In genomic region chr11:70158757-70159389, GRCh38 we compare ENCODE assay signal across 1 cellular context.
TF ChIP-seq lines count a peak whose summit lies in the region.

No MANE protein-coding gene starts in this region.

TF ChIP-seq in IMR-90, 13 proteins besides CTCF, POLR2A, EP300 and RAD21:
- TF ChIP-seq MAFK (IDR thresholded peaks at IDR 0.05; ENCODE audit: low read depth, low read length), result no peak
- no peak for TF ChIP-seq MAZ (IDR thresholded peaks at IDR 0.05; ENCODE audit: borderline replicate concordance, low read depth, low read length)
- TF ChIP-seq NFE2L2 (IDR thresholded peaks at IDR 0.05; ENCODE audit: low read depth, low read length), result no peak
- no peak for TF ChIP-seq RCOR1 (IDR thresholded peaks at IDR 0.05; ENCODE audit: insufficient replicate concordance, low read length)
- no peak for TF ChIP-seq ELK1 (IDR thresholded peaks at IDR 0.05; ENCODE audit: borderline replicate concordance, low read depth, low read length)
- TF ChIP-seq CEBPB (IDR thresholded peaks at IDR 0.05; ENCODE audit: low read depth, low read length), result no peak
- TF ChIP-seq FOS (IDR thresholded peaks at IDR 0.05; ENCODE audit: low read depth, low read length), result no peak
- TF ChIP-seq CHD1 (IDR thresholded peaks at IDR 0.05; ENCODE audit: low read depth, low read length), result no peak
- no peak for TF ChIP-seq SMC3 (IDR thresholded peaks at IDR 0.05; ENCODE audit: low read depth, low read length)
- no peak for TF ChIP-seq USF2 (IDR thresholded peaks at IDR 0.05; ENCODE audit: low read depth, low read length)
- no peak for TF ChIP-seq BHLHE40 (IDR thresholded peaks at IDR 0.05; ENCODE audit: low read depth, low read length)
- no peak for TF ChIP-seq MXI1 (IDR thresholded peaks at IDR 0.05; ENCODE audit: borderline replicate concordance, low read depth, low read length)
- TF ChIP-seq RFX5 (IDR thresholded peaks at IDR 0.05; ENCODE audit: low read depth, low read length), result no peak
